In genomic region chr13:20823071-20823470, GRCh38 we compare ENCODE assay signal across 22 cellular contexts.
"Had no signal": no experiment of that assay in that cellular context is flagged by ENCODE, and none has a peak within 500 bp of the region (broad histone marks: within the 10 kb centered on the region; RNA-seq: fewer than 3 reads in every experiment).

No MANE protein-coding gene starts in this region.

- ATAC-seq: activated CD4-positive, alpha-beta T cell treated with anti-CD3 and anti-CD28 coated beads for 36 hours; activated T-helper 17 cell treated with anti-CD3 and anti-CD28 coated beads, Interleukin-2, amount 50 U/mL, for 72 hours; left lobe of liver; right cardiac atrium; stimulated activated naive CD8-positive, alpha-beta T cell treated with anti-CD3 and anti-CD28 coated beads, Interleukin-15, amount 100 ng/mL, for 72 hours had no signal

- H3K4me3 Mint-ChIP-seq: activated CD4-positive, alpha-beta T cell treated with anti-CD3 and anti-CD28 coated beads for 36 hours; activated T-helper 17 cell treated with anti-CD3 and anti-CD28 coated beads, Interleukin-2, amount 50 U/mL, for 72 hours; neural crest cell; stimulated activated naive CD8-positive, alpha-beta T cell treated with anti-CD3 and anti-CD28 coated beads, Interleukin-15, amount 100 ng/mL, for 72 hours had no signal

- H3K27me3 Mint-ChIP-seq: activated CD4-positive, alpha-beta T cell treated with anti-CD3 and anti-CD28 coated beads for 36 hours; activated T-helper 17 cell treated with anti-CD3 and anti-CD28 coated beads, Interleukin-2, amount 50 U/mL, for 72 hours; progenitor cell of endocrine pancreas; stimulated activated naive CD8-positive, alpha-beta T cell treated with anti-CD3 and anti-CD28 coated beads, Interleukin-15, amount 100 ng/mL, for 72 hours had no signal

- H3K27ac Mint-ChIP-seq: activated CD4-positive, alpha-beta T cell treated with anti-CD3 and anti-CD28 coated beads for 36 hours; activated T-helper 17 cell treated with anti-CD3 and anti-CD28 coated beads, Interleukin-2, amount 50 U/mL, for 72 hours; progenitor cell of endocrine pancreas; stimulated activated naive CD8-positive, alpha-beta T cell treated with anti-CD3 and anti-CD28 coated beads, Interleukin-15, amount 100 ng/mL, for 72 hours had no signal

- H3K4me1 ChIP-seq: suprapubic skin had no signal

- H3K4me1 Mint-ChIP-seq: neural crest cell; stimulated activated naive CD8-positive, alpha-beta T cell treated with anti-CD3 and anti-CD28 coated beads, Interleukin-15, amount 100 ng/mL, for 72 hours had no signal

- H3K9me3 ChIP-seq: suprapubic skin, transverse colon had no signal

- H3K4me3 ChIP-seq: SK-N-MC, smooth muscle cell, suprapubic skin, transverse colon had no signal

- H3K27me3 ChIP-seq: brain microvascular endothelial cell, suprapubic skin, transverse colon had no signal

- H3K36me3 ChIP-seq: brain microvascular endothelial cell, transverse colon had no signal

- H3K27ac ChIP-seq: brain microvascular endothelial cell, SK-N-MC, suprapubic skin, transverse colon, WERI-Rb-1 had no signal

- H3K9me3 Mint-ChIP-seq: activated T-helper 17 cell treated with anti-CD3 and anti-CD28 coated beads, Interleukin-2, amount 50 U/mL, for 72 hours; neural crest cell; stimulated activated naive CD8-positive, alpha-beta T cell treated with anti-CD3 and anti-CD28 coated beads, Interleukin-15, amount 100 ng/mL, for 72 hours had no signal

- DNase-seq: activated CD4-positive, alpha-beta T cell treated with anti-CD3 and anti-CD28 coated beads for 36 hours; activated CD4-positive, alpha-beta T cell treated with anti-CD3 and anti-CD28 coated beads, Interleukin-2, amount 50 U/mL, for 48 hours; activated naive CD4-positive, alpha-beta T cell treated with Interleukin-2 at 50 U/mL for 16 hours; anterior cingulate cortex; brain microvascular endothelial cell; cortex of kidney; hippocampal formation; islet precursor cell; mammary epithelial cell; midbrain; right cardiac atrium; stimulated activated CD4-positive, alpha-beta T cell treated with anti-CD3 and anti-CD28 coated beads, Interleukin-4, amount 100 ng/mL, for 1 hour; stimulated activated naive CD8-positive, alpha-beta T cell treated with anti-CD3 and anti-CD28 coated beads, Interleukin-15, amount 100 ng/mL, for 72 hours; transverse colon; WERI-Rb-1 had no signal
